ENCODE assay signal across 10 cellular contexts in genomic region chr2:221997100-221997499, GRCh38.
DNase-seq lines count a peak whose midpoint lies in the region; FAIRE-seq and TF ChIP-seq lines count a peak whose summit lies in the region.
"Had no signal": no experiment of that assay in that cellular context is flagged by ENCODE, and none has a peak within 500 bp of the region (broad histone marks: within the 10 kb centered on the region; RNA-seq: fewer than 3 reads in every experiment).

No MANE protein-coding gene starts in this region.

- no peaks in the 10 kb centered on the region for H3K27me3 Mint-ChIP-seq in activated naive CD4-positive, alpha-beta T cell treated with anti-CD3 and anti-CD28 coated beads, Interleukin-2, amount 10 ng/mL, durations not matched to agents 7 days and 5 days

- no peaks in the 10 kb centered on the region for H3K9me3 Mint-ChIP-seq in activated naive CD4-positive, alpha-beta T cell treated with anti-CD3 and anti-CD28 coated beads, Interleukin-2, amount 10 ng/mL, durations not matched to agents 7 days and 5 days

- H3K27ac Mint-ChIP-seq in activated naive CD4-positive, alpha-beta T cell treated with anti-CD3 and anti-CD28 coated beads, Interleukin-2, amount 10 ng/mL, durations not matched to agents 7 days and 5 days, result no peak overlapping the region

- H3K36me3 Mint-ChIP-seq in activated naive CD4-positive, alpha-beta T cell treated with anti-CD3 and anti-CD28 coated beads, Interleukin-2, amount 10 ng/mL, durations not matched to agents 7 days and 5 days, result no peaks in the 10 kb centered on the region

- H3K4me3 Mint-ChIP-seq in activated naive CD4-positive, alpha-beta T cell treated with anti-CD3 and anti-CD28 coated beads, Interleukin-2, amount 10 ng/mL, durations not matched to agents 7 days and 5 days, result no peak overlapping the region

- FAIRE-seq in GM19239 (lab: Jason Lieb, UNC), result no peak

- no peaks in the 10 kb centered on the region for H3K9me3 ChIP-seq in AG04450 (ENCODE audit: control insufficient read depth, insufficient read depth, low read length)

- H3K27me3 ChIP-seq in AG04450 (ENCODE audit: control insufficient read depth, insufficient read depth, low read length), result no peaks in the 10 kb centered on the region

- H3K4me3 ChIP-seq in AG04450 (ENCODE audit: low read depth, low read length) (no peak overlapping the region), astrocyte of the cerebellum (ENCODE audit: low read depth, low read length) (no peak overlapping the region)

- DNase-seq in AG04450 (ENCODE audit: low read depth, low spot score), result peak; percentile 63
- DNase-seq in HS-5 (ENCODE audit: low read depth), result peak; percentile 95
- DNase-seq in astrocyte of the cerebellum (ENCODE audit: low read depth), result peak; percentile 62
- peak; percentile 93 for DNase-seq in iris pigment epithelial cell (ENCODE audit: low read depth)
- DNase-seq in NOMO-1 treated with dmso at 0.1 percent for 144 hours (lab: John Stamatoyannopoulos, UW; ENCODE audit: unreplicated experiment), result no peak
- no peak for DNase-seq in NCI-H1930 (lab: John Stamatoyannopoulos, UW)
- DNase-seq in activated naive CD4-positive, alpha-beta T cell treated with anti-CD3 and anti-CD28 coated beads, Interleukin-2, amount 10 ng/mL, durations not matched to agents 7 days and 5 days, result no peak
- no peak for DNase-seq in GM19239 (ENCODE audit: insufficient read length, low spot score)
- DNase-seq: C1 segment of cervical spinal cord, NCI-H1694 had no signal

- TF ChIP-seq CTCF in AG04450 (IDR thresholded peaks at IDR 0.05; ENCODE audit: low read depth, low read length) (no peak), astrocyte of the cerebellum (IDR thresholded peaks at IDR 0.05; ENCODE audit: low read depth, low read length, missing control alignments) (no peak)

- in situ Hi-C loops in astrocyte of the cerebellum (cut with HindIII; ENCODE audit: low sequenced_read_pairs), result no loop called here

- no peak overlapping the region for H3K27ac ChIP-seq in AG04450 (ENCODE audit: low read depth, low read length)

- no peaks in the 10 kb centered on the region for H3K4me1 Mint-ChIP-seq in activated naive CD4-positive, alpha-beta T cell treated with anti-CD3 and anti-CD28 coated beads, Interleukin-2, amount 10 ng/mL, durations not matched to agents 7 days and 5 days

- POLR2A ChIA-PET in AG04450 (lab: Yijun Ruan, JAX), result no interaction called here

- CTCF ChIA-PET in AG04450 (lab: Charles Lee), result interaction anchor here (3.0 kb wide), 1 partner anchor 28 kb away, joined by 21 read pairs; no protein-coding TSS in a partner anchor
- CTCF ChIA-PET in activated naive CD4-positive, alpha-beta T cell treated with anti-CD3 and anti-CD28 coated beads, Interleukin-2, amount 10 ng/mL, durations not matched to agents 7 days and 5 days (lab: Charles Lee), result no interaction called here

Comparison
In these comparisons a context has a peak if more than half of its experiments do, and no peak if none do; other contexts are left out.
1. DNase-seq: peak in AG04450 (single experiment), HS-5 (single experiment), astrocyte of the cerebellum (single experiment) and iris pigment epithelial cell (single experiment); none in NOMO-1 treated with dmso at 0.1 percent for 144 hours (single experiment), NCI-H1930 (0 of 2), activated naive CD4-positive, alpha-beta T cell treated with anti-CD3 and anti-CD28 coated beads, Interleukin-2, amount 10 ng/mL, durations not matched to agents 7 days and 5 days (single experiment) and GM19239 (single experiment).